ENCODE assay signal across 29 cellular contexts in the genomic region with DNA sequence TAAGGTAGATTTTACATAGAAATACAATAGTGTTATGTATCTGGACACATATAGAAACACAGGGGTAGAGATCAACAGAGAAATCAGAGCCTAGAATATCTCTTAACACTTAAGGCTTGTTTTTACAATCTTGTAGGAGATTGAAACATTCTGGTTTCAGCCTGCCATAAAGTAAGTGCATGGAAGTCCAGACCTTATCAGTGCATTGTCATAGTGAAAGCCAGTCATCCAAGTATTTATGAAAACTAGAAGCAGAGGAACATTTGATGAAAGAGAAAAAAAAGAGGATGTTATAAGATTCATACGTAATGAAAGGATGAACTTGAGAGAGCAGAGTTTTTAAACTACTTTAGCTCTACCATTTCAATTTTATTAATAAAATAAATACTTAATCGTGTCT.
"Had no signal": no experiment of that assay in that cellular context is flagged by ENCODE, and none has a peak within 500 bp of the region (broad histone marks: within the 10 kb centered on the region; RNA-seq: fewer than 3 reads in every experiment).

No MANE protein-coding gene starts in this region.

- H3K27ac ChIP-seq: stomach, suprapubic skin, testis, thoracic aorta, thyroid gland, tibial artery, tibial nerve, transverse colon, upper lobe of left lung, upper lobe of right lung, uterus, vagina had no signal

- H3K9me3 ChIP-seq: suprapubic skin, testis, thoracic aorta, thyroid gland, transverse colon, upper lobe of right lung, uterus, vagina had no signal

- H3K27ac Mint-ChIP-seq: stimulated activated effector memory CD8-positive, alpha-beta T cell treated with anti-CD3 and anti-CD28 coated beads, Interleukin-12 subunit alpha, Interleukin-12 subunit beta, amount 100 ng/mL, for 72 hours; stimulated activated memory B cell treated with anti-CD40 and anti-IgM and Interleukin-4, amounts not matched to agents 10 μg/mL and 1 μg/mL and 100 μg/mL, for 72 hours; stimulated activated naive B cell treated with anti-CD40 and anti-IgM and Interleukin-4, amounts not matched to agents 10 μg/mL and 1 μg/mL and 100 μg/mL, for 72 hours; stimulated activated naive CD8-positive, alpha-beta T cell treated with anti-CD3 and anti-CD28 coated beads, Interleukin-15, amount 100 ng/mL, for 72 hours; stimulated activated naive CD8-positive, alpha-beta T cell treated with anti-CD3 and anti-CD28 coated beads, Interleukin-15, Interleukin-2, amounts not matched to agents 100 ng/mL and 50 ng/mL, for 24 hours; type B pancreatic cell had no signal

- H3K27me3 Mint-ChIP-seq: stimulated activated memory B cell treated with anti-CD40 and anti-IgM and Interleukin-4, amounts not matched to agents 10 μg/mL and 1 μg/mL and 100 μg/mL, for 72 hours; stimulated activated naive B cell treated with anti-CD40 and anti-IgM and Interleukin-4, amounts not matched to agents 10 μg/mL and 1 μg/mL and 100 μg/mL, for 72 hours; stimulated activated naive CD8-positive, alpha-beta T cell treated with anti-CD3 and anti-CD28 coated beads, Interleukin-15, amount 100 ng/mL, for 72 hours; stimulated activated naive CD8-positive, alpha-beta T cell treated with anti-CD3 and anti-CD28 coated beads, Interleukin-15, Interleukin-2, amounts not matched to agents 100 ng/mL and 50 ng/mL, for 24 hours had no signal

- H3K9me3 Mint-ChIP-seq: type B pancreatic cell had no signal

- ATAC-seq: stimulated activated effector memory CD8-positive, alpha-beta T cell treated with anti-CD3 and anti-CD28 coated beads, Interleukin-12 subunit alpha, Interleukin-12 subunit beta, amount 100 ng/mL, for 72 hours; stimulated activated memory B cell treated with anti-CD40 and anti-IgM and Interleukin-4, amounts not matched to agents 10 μg/mL and 1 μg/mL and 100 μg/mL, for 72 hours; stimulated activated naive B cell treated with anti-CD40 and anti-IgM and Interleukin-4, amounts not matched to agents 10 μg/mL and 1 μg/mL and 100 μg/mL, for 72 hours; stimulated activated naive CD8-positive, alpha-beta T cell treated with anti-CD3 and anti-CD28 coated beads, Interleukin-15, amount 100 ng/mL, for 72 hours; stimulated activated naive CD8-positive, alpha-beta T cell treated with anti-CD3 and anti-CD28 coated beads, Interleukin-15, Interleukin-2, amounts not matched to agents 100 U/mL and 50 U/mL, for 24 hours; upper lobe of right lung had no signal

- H3K4me1 ChIP-seq: stomach, suprapubic skin, testis, tibial artery, tibial nerve, transverse colon, upper lobe of left lung, upper lobe of right lung, uterus, vagina had no signal

- H3K4me1 Mint-ChIP-seq: stimulated activated memory B cell treated with anti-CD40 and anti-IgM and Interleukin-4, amounts not matched to agents 10 μg/mL and 1 μg/mL and 100 μg/mL, for 72 hours; stimulated activated naive B cell treated with anti-CD40 and anti-IgM and Interleukin-4, amounts not matched to agents 10 μg/mL and 1 μg/mL and 100 μg/mL, for 72 hours; stimulated activated naive CD8-positive, alpha-beta T cell treated with anti-CD3 and anti-CD28 coated beads, Interleukin-15, amount 100 ng/mL, for 72 hours had no signal

- H3K4me3 ChIP-seq: stomach, suprapubic skin, testis, thoracic aorta, thyroid gland, tibial artery, tibial nerve, transverse colon, upper lobe of left lung, upper lobe of right lung, uterus, vagina had no signal

- H3K4me3 Mint-ChIP-seq: stimulated activated effector memory CD8-positive, alpha-beta T cell treated with anti-CD3 and anti-CD28 coated beads, Interleukin-12 subunit alpha, Interleukin-12 subunit beta, amount 100 ng/mL, for 72 hours; stimulated activated memory B cell treated with anti-CD40 and anti-IgM and Interleukin-4, amounts not matched to agents 10 μg/mL and 1 μg/mL and 100 μg/mL, for 72 hours; stimulated activated naive B cell treated with anti-CD40 and anti-IgM and Interleukin-4, amounts not matched to agents 10 μg/mL and 1 μg/mL and 100 μg/mL, for 72 hours; stimulated activated naive CD8-positive, alpha-beta T cell treated with anti-CD3 and anti-CD28 coated beads, Interleukin-15, amount 100 ng/mL, for 72 hours; stimulated activated naive CD8-positive, alpha-beta T cell treated with anti-CD3 and anti-CD28 coated beads, Interleukin-15, Interleukin-2, amounts not matched to agents 100 ng/mL and 50 ng/mL, for 24 hours; type B pancreatic cell had no signal

- DNase-seq: stimulated activated CD4-positive, alpha-beta T cell treated with anti-CD3 and anti-CD28 coated beads, Interleukin-2, amount 100 ng/mL, for 48 hours; stimulated activated CD4-positive, alpha-beta T cell treated with anti-CD3 and anti-CD28 coated beads, Interleukin-4, amount 100 ng/mL, for 1 hour; stimulated activated CD4-positive, alpha-beta T cell treated with anti-CD3 and anti-CD28 coated beads, Interleukin-4, amount 100 ng/mL, for 24 hours; stimulated activated CD4-positive, alpha-beta T cell treated with anti-CD3 and anti-CD28 coated beads, Interleukin-4, amount 100 ng/mL, for 4 hours; stimulated activated CD8-positive, alpha-beta memory T cell treated with anti-CD3 and anti-CD28 coated beads, Interleukin-4, amount 100 ng/mL, for 48 hours; stimulated activated naive B cell treated with anti-CD40 and anti-IgM and Interleukin-4, amounts not matched to agents 10 μg/mL and 1 μg/mL and 100 μg/mL, for 72 hours; stimulated activated naive CD4-positive, alpha-beta T cell; stimulated activated naive CD4-positive, alpha-beta T cell treated with Interleukin-2 at 50 U/mL for 16 hours; stimulated activated naive CD8-positive, alpha-beta T cell treated with anti-CD3 and anti-CD28 coated beads, Interleukin-15, amount 100 ng/mL, for 72 hours; stimulated activated naive CD8-positive, alpha-beta T cell treated with anti-CD3 and anti-CD28 coated beads, Interleukin-15, Interleukin-2, amounts not matched to agents 100 U/mL and 50 U/mL, for 24 hours; stomach; substantia nigra; testis; thyroid gland; tibial artery; transverse colon; trophoblast cell; upper lobe of left lung; upper lobe of right lung; uterus had no signal

- H3K27me3 ChIP-seq: stomach, suprapubic skin, testis, thyroid gland, tibial artery, tibial nerve, transverse colon, upper lobe of left lung, upper lobe of right lung, uterus, vagina had no signal

- FAIRE-seq: urothelium cell line had no signal

- H3K36me3 ChIP-seq: stomach, suprapubic skin, thoracic aorta, thyroid gland, tibial artery, tibial nerve, transverse colon, upper lobe of left lung, upper lobe of right lung, uterus, vagina had no signal

- H3K36me3 Mint-ChIP-seq: stimulated activated effector memory CD8-positive, alpha-beta T cell treated with anti-CD3 and anti-CD28 coated beads, Interleukin-12 subunit alpha, Interleukin-12 subunit beta, amount 100 ng/mL, for 72 hours; stimulated activated memory B cell treated with anti-CD40 and anti-IgM and Interleukin-4, amounts not matched to agents 10 μg/mL and 1 μg/mL and 100 μg/mL, for 72 hours; stimulated activated naive B cell treated with anti-CD40 and anti-IgM and Interleukin-4, amounts not matched to agents 10 μg/mL and 1 μg/mL and 100 μg/mL, for 72 hours; type B pancreatic cell had no signal
